In the genomic region with DNA sequence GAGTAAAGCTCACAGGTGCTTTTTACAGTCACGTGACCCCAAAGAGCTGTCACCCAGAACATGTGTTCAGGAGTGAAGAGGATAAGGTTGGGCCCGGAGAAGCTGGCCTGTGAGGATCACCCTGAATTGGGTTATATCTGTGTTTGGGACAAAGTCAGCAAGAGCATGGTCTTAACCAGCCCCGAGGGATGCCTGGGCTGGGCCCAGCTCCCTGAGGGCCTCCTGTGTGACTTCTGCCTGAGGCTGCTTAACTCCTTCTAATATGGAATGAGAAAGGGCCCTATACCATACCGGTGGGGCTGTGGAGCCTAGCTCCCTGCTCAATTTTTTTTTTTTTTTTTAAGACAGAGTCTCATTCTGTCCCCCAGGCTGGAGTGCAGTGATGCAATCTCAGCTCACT, we compare ENCODE assay signal across 16 cellular contexts. TPM values are rescaled to one million over a fixed set of nuclear protein-coding genes. Genes with fewer than 3 reads are reported as not detected.
DNase-seq lines count a peak whose midpoint lies in the region; ATAC-seq, FAIRE-seq and TF ChIP-seq lines count a peak whose summit lies in the region.
"Had no signal": no experiment of that assay in that cellular context is flagged by ENCODE, and none has a peak within 500 bp of the region (broad histone marks: within the 10 kb centered on the region; RNA-seq: fewer than 3 reads in every experiment).

No MANE protein-coding gene starts in this region.

- H3K4me3 ChIP-seq in Karpas-422 (ENCODE audit: low read length) (peak overlapping the region; percentile 95; the same call in 1 of the 2 replicates), astrocyte (ENCODE audit: insufficient read depth, low read depth, low read length) (peak overlapping the region; percentile 10)
- H3K4me3 ChIP-seq: dorsolateral prefrontal cortex, gastroesophageal sphincter had no signal

- peak overlapping the region; percentile 92 for H3K4me3 Mint-ChIP-seq in activated T-cell treated with anti-CD3 and anti-CD28 coated beads, Interleukin-2, amount 50 U/mL, for 24 hours
- H3K4me3 Mint-ChIP-seq in astrocyte (ENCODE audit: unreplicated experiment), result no peak overlapping the region

- no peak for DNase-seq in activated T-cell treated with anti-CD3 and anti-CD28 coated beads, Interleukin-2, amount 50 U/mL, for 24 hours
- no peak for DNase-seq in activated T-cell treated with anti-CD3 and anti-CD28 coated beads, Interleukin-2, amount 50 U/mL, for 48 hours
- DNase-seq in Karpas-422, result peak; percentile 58
- no peak for DNase-seq in astrocyte (ENCODE audit: low read depth)
- DNase-seq in posterior vena cava (ENCODE audit: low spot score), result peak; percentile 40
- DNase-seq in SIG-M5 (lab: John Stamatoyannopoulos, UW), result no peak
- no peak for DNase-seq in OCI-M1 (lab: John Stamatoyannopoulos, UW)
- DNase-seq: activated B cell treated with CpG ODN at 0.5 μM for 24 hours, dorsolateral prefrontal cortex, GDM1, GOT3, left ventricle myocardium superior had no signal

- H4K20me1 ChIP-seq in Karpas-422 (ENCODE audit: insufficient read depth, low read depth, low read length), result peaks cover 59% of the 10 kb centered on the region
- H4K20me1 ChIP-seq in astrocyte (ENCODE audit: insufficient read depth, low read length), result peaks cover 65% of the 10 kb centered on the region

- H3K4me1 Mint-ChIP-seq in activated T-cell treated with anti-CD3 and anti-CD28 coated beads, Interleukin-2, amount 50 U/mL, for 24 hours (ENCODE audit: low read depth), result peaks cover 83% of the 10 kb centered on the region
- H3K4me1 Mint-ChIP-seq in astrocyte (ENCODE audit: low read depth, unreplicated experiment), result peaks cover 16% of the 10 kb centered on the region

- no peaks in the 10 kb centered on the region for H3K27me3 Mint-ChIP-seq in activated T-cell treated with anti-CD3 and anti-CD28 coated beads, Interleukin-2, amount 50 U/mL, for 24 hours
- H3K27me3 Mint-ChIP-seq in astrocyte (ENCODE audit: low read depth, unreplicated experiment), result no peaks in the 10 kb centered on the region
- H3K27me3 Mint-ChIP-seq: activated B cell treated with CpG ODN at 0.5 μM for 24 hours had no signal

- H3K4me2 ChIP-seq in Karpas-422 (ENCODE audit: low read depth, low read length, poor library complexity, severe bottlenecking), result peak overlapping the region; percentile 94
- peak overlapping the region; percentile 92 for H3K4me2 ChIP-seq in astrocyte (ENCODE audit: low read length)

- H3K4me1 ChIP-seq in Karpas-422 (ENCODE audit: low read length) (peaks cover 79% of the 10 kb centered on the region), astrocyte (ENCODE audit: insufficient read depth, low read length) (peaks cover 38% of the 10 kb centered on the region)
- H3K4me1 ChIP-seq: parathyroid adenoma had no signal

- H3K9me2 ChIP-seq in Karpas-422 (replicated peaks; ENCODE audit: insufficient read depth, low read length), result no peaks in the 10 kb centered on the region

- no peaks in the 10 kb centered on the region for H3K27me3 ChIP-seq in Karpas-422 (ENCODE audit: low read length)
- H3K27me3 ChIP-seq in astrocyte (ENCODE audit: insufficient read depth, low read length), result no peaks in the 10 kb centered on the region
- H3K27me3 ChIP-seq: dorsolateral prefrontal cortex, gastroesophageal sphincter had no signal

- H2AFZ ChIP-seq in Karpas-422 (ENCODE audit: low read length) (no peak overlapping the region), astrocyte (ENCODE audit: low read depth, low read length) (no peak overlapping the region)
- H2AFZ ChIP-seq: parathyroid adenoma had no signal

- H3K9me3 ChIP-seq in Karpas-422 (ENCODE audit: low read length) (no peaks in the 10 kb centered on the region), astrocyte (ENCODE audit: insufficient read depth, low read depth, low read length) (no peaks in the 10 kb centered on the region)
- H3K9me3 ChIP-seq: gastroesophageal sphincter had no signal

- no peak for FAIRE-seq in astrocyte (lab: Jason Lieb, UNC)

- H3K36me3 ChIP-seq in Karpas-422 (ENCODE audit: insufficient read depth, low read length), result peaks cover 7% of the 10 kb centered on the region; the same call in 1 of the 2 replicates
- no peaks in the 10 kb centered on the region for H3K36me3 ChIP-seq in astrocyte (ENCODE audit: insufficient read depth, low read length)
- H3K36me3 ChIP-seq: gastroesophageal sphincter had no signal

- peak overlapping the region; percentile 73 for H3K27ac ChIP-seq in Karpas-422 (ENCODE audit: low read length)
- no peak overlapping the region for H3K27ac ChIP-seq in astrocyte (ENCODE audit: low read depth, low read length)
- H3K27ac ChIP-seq: dorsolateral prefrontal cortex, gastroesophageal sphincter, parathyroid adenoma had no signal

- no peak for ATAC-seq in HG02973 (IDR thresholded peaks at IDR 0.05; ENCODE audit: unreplicated experiment)
- ATAC-seq: gastroesophageal sphincter, left ventricle myocardium superior had no signal

- H3K79me2 ChIP-seq in Karpas-422 (ENCODE audit: low read length) (peaks cover 80% of the 10 kb centered on the region), astrocyte (ENCODE audit: insufficient read depth, low read length) (peaks cover 85% of the 10 kb centered on the region)

- H3K36me3 Mint-ChIP-seq in activated T-cell treated with anti-CD3 and anti-CD28 coated beads, Interleukin-2, amount 50 U/mL, for 24 hours (ENCODE audit: low read depth), result peaks cover 73% of the 10 kb centered on the region
- peaks cover 5% of the 10 kb centered on the region for H3K36me3 Mint-ChIP-seq in astrocyte (ENCODE audit: low read depth, unreplicated experiment)

- H3K9ac ChIP-seq in Karpas-422 (ENCODE audit: low read length) (peak overlapping the region; percentile 96), astrocyte (ENCODE audit: low read length) (no peak overlapping the region)
- H3K9ac ChIP-seq: parathyroid adenoma had no signal

- no peaks in the 10 kb centered on the region for H3K9me3 Mint-ChIP-seq in activated T-cell treated with anti-CD3 and anti-CD28 coated beads, Interleukin-2, amount 50 U/mL, for 24 hours
- no peaks in the 10 kb centered on the region for H3K9me3 Mint-ChIP-seq in astrocyte (ENCODE audit: unreplicated experiment)
- H3K9me3 Mint-ChIP-seq: activated B cell treated with CpG ODN at 0.5 μM for 24 hours had no signal

- peak overlapping the region; percentile 89 for H3K27ac Mint-ChIP-seq in activated T-cell treated with anti-CD3 and anti-CD28 coated beads, Interleukin-2, amount 50 U/mL, for 24 hours
- H3K27ac Mint-ChIP-seq in astrocyte (ENCODE audit: unreplicated experiment), result no peak overlapping the region

- intact Hi-C loops in posterior vena cava (cut with DNase I), result no loop called here

- no peak for TF ChIP-seq CTCF in astrocyte (IDR thresholded peaks at IDR 0.05; ENCODE audit: insufficient read depth, low read depth, low read length)

RNA-seq across cellular contexts. Expression of a gene that starts 2.5 kb away (rescaled TPM):
- total RNA-seq in Karpas-422 (2014; rRNA removed; shearing (Covaris generic); ENCODE audit: low replicate concordance), result 25.2 and 33.5 TPM in 2 replicates
- 8.7 and 11.3 TPM in 2 replicates for total RNA-seq in astrocyte
- total RNA-seq in posterior vena cava, result 1 to 10 TPM; 4.3 to 4.8 TPM

RNA-seq across cellular contexts. Expression of a gene that starts 32.8 kb away (rescaled TPM):
- 9.4 and 14.5 TPM in 2 replicates for total RNA-seq in Karpas-422 (2014; rRNA removed; shearing (Covaris generic); ENCODE audit: low replicate concordance)
- total RNA-seq in astrocyte (6.3 and 7.2 TPM in 2 replicates), posterior vena cava (1 to 10 TPM; 4.7 to 5.6 TPM)

RNA-seq across cellular contexts. Expression of a gene that starts 40.2 kb away (rescaled TPM):
- total RNA-seq in Karpas-422 (2014; rRNA removed; shearing (Covaris generic); ENCODE audit: low replicate concordance), result under 0.01 TPM in 1 of 2 replicates, not detected in the other
- total RNA-seq in astrocyte (34.3 and 44.7 TPM in 2 replicates), posterior vena cava (100 to 1,000 TPM; 242 to 274 TPM)
- total RNA-seq: activated B cell treated with CpG ODN at 0.5 μM for 24 hours had no signal

RNA-seq across cellular contexts. Expression of a gene that starts 46.8 kb away (rescaled TPM):
- total RNA-seq in Karpas-422 (2014; rRNA removed; shearing (Covaris generic); ENCODE audit: low replicate concordance), result not detected in 2 replicates
- total RNA-seq in astrocyte, result 1.7 and 2.2 TPM in 2 replicates
- 1 to 10 TPM; 1.8 to 3.1 TPM for total RNA-seq in posterior vena cava
- total RNA-seq: LHCN-M2 had no signal

Comparison
In these comparisons a context has a peak if more than half of its experiments do, and no peak if none do; other contexts are left out.
1. DNase-seq: peak in Karpas-422 (single experiment) and posterior vena cava (single experiment); none in activated T-cell treated with anti-CD3 and anti-CD28 coated beads, Interleukin-2, amount 50 U/mL, for 24 hours (single experiment), activated T-cell treated with anti-CD3 and anti-CD28 coated beads, Interleukin-2, amount 50 U/mL, for 48 hours (0 of 2), astrocyte (single experiment), SIG-M5 (single experiment) and OCI-M1 (single experiment).
2. RNA of a gene that starts 40.2 kb away (total RNA-seq): 242 to 274 TPM in posterior vena cava and 34.3 to 44.7 TPM in astrocyte; under 0.01 TPM in Karpas-422; every median in the first group is over 10 times any median in the second.